27 cellular contexts compared by ENCODE assay signal in genomic region chr11:43116071-43116470, GRCh38.
"Had no signal": no experiment of that assay in that cellular context is flagged by ENCODE, and none has a peak within 500 bp of the region (broad histone marks: within the 10 kb centered on the region; RNA-seq: fewer than 3 reads in every experiment).

No MANE protein-coding gene starts in this region.

- H3K27me3 ChIP-seq: brain microvascular endothelial cell, foreskin keratinocyte, gastrocnemius medialis, heart left ventricle had no signal

- H3K9me3 ChIP-seq: gastrocnemius medialis, heart left ventricle had no signal

- H3K36me3 ChIP-seq: brain microvascular endothelial cell, gastrocnemius medialis, heart left ventricle, WERI-Rb-1 had no signal

- H3K27ac ChIP-seq: brain microvascular endothelial cell, coronary artery, dorsolateral prefrontal cortex, foreskin keratinocyte, gastrocnemius medialis, heart left ventricle, WERI-Rb-1 had no signal

- H3K4me1 ChIP-seq: foreskin keratinocyte, gastrocnemius medialis, heart left ventricle had no signal

- DNase-seq: activated B cell treated with CpG ODN at 0.5 μM for 24 hours; activated CD4-positive, alpha-beta T cell treated with anti-CD3 and anti-CD28 coated beads for 48 hours; activated CD4-positive, alpha-beta T cell treated with anti-CD3 and anti-CD28 coated beads, Interleukin-2, amount 50 U/mL, for 1 hour; activated CD4-positive, alpha-beta T cell treated with anti-CD3 and anti-CD28 coated beads, Interleukin-2, amount 50 U/mL, for 48 hours; activated CD8-positive, alpha-beta memory T cell treated with anti-CD3 and anti-CD28 coated beads for 24 hours; activated CD8-positive, alpha-beta T cell treated with anti-CD3 and anti-CD28 coated beads for 36 hours; activated effector memory CD4-positive, alpha-beta T cell treated with Interleukin-2 at 50 U/mL for 16 hours; activated gamma-delta T cell treated with Interleukin-2 at 50 U/mL for 16 hours; activated naive CD4-positive, alpha-beta T cell treated with anti-CD3 and anti-CD28 coated beads, Interleukin-2, amount 50 U/mL, for 16 hours; activated naive CD4-positive, alpha-beta T cell treated with Interleukin-2 at 50 U/mL for 16 hours; activated T-cell treated with anti-CD3 and anti-CD28 coated beads, Interleukin-2, amount 50 U/mL, for 4 hours; amniotic stem cell; anterior cingulate cortex; brain microvascular endothelial cell; dorsolateral prefrontal cortex; effector memory CD4-positive, alpha-beta T cell; endodermal cell; foreskin keratinocyte; gastrocnemius medialis; glutamatergic neuron; heart left ventricle; T1000; WERI-Rb-1 had no signal

- H3K4me3 ChIP-seq: coronary artery, dorsolateral prefrontal cortex, gastrocnemius medialis, heart left ventricle had no signal

- ATAC-seq: activated CD4-positive, CD25-positive, alpha-beta regulatory T cell treated with anti-CD3 and anti-CD28 coated beads, Interleukin-2, amount 50 U/mL, for 24 hours; activated CD8-positive, alpha-beta T cell treated with anti-CD3 and anti-CD28 coated beads for 36 hours; activated T-cell treated with anti-CD3 and anti-CD28 coated beads, Interleukin-2, amount 50 U/mL, for 4 hours; activated T-helper 17 cell treated with anti-CD3 and anti-CD28 coated beads, Interleukin-2, amount 50 U/mL, for 72 hours; esophagus mucosa; foreskin keratinocyte; gastrocnemius medialis; heart left ventricle had no signal
